1 cellular context compared by ENCODE assay signal in genomic region chr12:89253483-89253882, GRCh38.
TF ChIP-seq lines count a peak whose summit lies in the region.

No MANE protein-coding gene starts in this region.

TF ChIP-seq in SK-N-SH treated with all-trans-retinoic acid at 6 μM for 48 hours, 23 proteins besides CTCF, POLR2A, EP300 and RAD21 (continued from another document):
- no peak for TF ChIP-seq CREB5 (CRISPR knock-in tag; IDR thresholded peaks at IDR 0.05; ENCODE audit: low read depth)
- TF ChIP-seq TCF4 (CRISPR knock-in tag; IDR thresholded peaks at IDR 0.05; ENCODE audit: borderline replicate concordance), result no peak
- no peak for TF ChIP-seq OSR1 (CRISPR knock-in tag; IDR thresholded peaks at IDR 0.05)
- TF ChIP-seq TSHZ2 (CRISPR knock-in tag; IDR thresholded peaks at IDR 0.05), result no peak
- no peak for TF ChIP-seq PPARA (CRISPR knock-in tag; IDR thresholded peaks at IDR 0.05; ENCODE audit: borderline replicate concordance)
- TF ChIP-seq GLIS3 (CRISPR knock-in tag; IDR thresholded peaks at IDR 0.05), result no peak
- no peak for TF ChIP-seq CSRNP3 (CRISPR knock-in tag; IDR thresholded peaks at IDR 0.05)
- no peak for TF ChIP-seq ZFP3 (CRISPR knock-in tag; IDR thresholded peaks at IDR 0.05)
